In the genomic region with DNA sequence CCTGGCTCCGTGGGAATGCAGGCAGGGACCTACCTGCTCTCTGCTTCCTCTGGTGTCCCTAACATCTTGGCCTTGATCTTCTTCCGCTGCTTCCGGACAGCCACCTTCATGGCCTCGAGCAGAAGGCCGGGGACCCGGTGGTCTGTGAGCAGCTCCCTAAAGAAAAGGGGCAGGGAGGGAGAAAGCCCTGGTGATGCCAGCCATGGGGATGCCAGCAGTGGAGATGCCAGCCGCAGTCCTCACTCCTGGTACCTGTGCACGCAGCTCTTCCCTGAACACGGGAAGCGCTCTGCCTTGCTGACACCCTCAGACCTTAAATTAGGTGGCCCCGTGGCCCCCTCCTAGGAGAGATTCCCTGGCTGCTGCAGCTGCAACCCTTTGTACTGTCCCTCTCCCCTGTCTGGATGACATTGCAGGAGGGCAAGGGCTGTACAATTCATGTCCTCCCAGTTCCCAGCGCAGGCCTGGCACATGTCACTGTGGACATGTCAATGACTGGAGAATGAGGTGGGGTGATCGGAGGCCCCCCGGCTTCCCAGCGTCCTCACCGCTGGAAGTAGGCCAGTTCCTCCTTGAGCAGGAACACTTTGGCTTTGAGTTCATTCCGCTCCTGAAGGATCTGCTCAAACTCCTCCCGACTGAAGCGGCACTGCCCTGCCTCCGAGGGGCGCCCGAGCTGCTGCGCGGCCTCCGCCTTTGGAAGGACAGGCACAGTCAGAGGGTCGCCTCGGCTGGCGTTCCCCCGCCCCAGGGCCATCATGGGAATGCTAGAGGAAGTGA, we compare ENCODE assay signal across 9 cellular contexts. TPM values are rescaled to one million over a fixed set of nuclear protein-coding genes. Genes with fewer than 3 reads are reported as not detected.
DNase-seq lines count a peak whose midpoint lies in the region; ATAC-seq and TF ChIP-seq lines count a peak whose summit lies in the region.
"Had no signal": no experiment of that assay in that cellular context is flagged by ENCODE, and none has a peak within 500 bp of the region (broad histone marks: within the 10 kb centered on the region; RNA-seq: fewer than 3 reads in every experiment).

No MANE protein-coding gene starts in this region.

- peaks cover 30% of the 10 kb centered on the region for H3K4me1 ChIP-seq in psoas muscle

- peak overlapping the region; percentile 95 for H3K27ac ChIP-seq in 22Rv1
- H3K27ac ChIP-seq in psoas muscle: peak overlapping the region; percentile 100
- H3K27ac ChIP-seq: foreskin keratinocyte had no signal

- no peak for TF ChIP-seq CTCF in 22Rv1 (IDR thresholded peaks at IDR 0.05)
- no peak for TF ChIP-seq CTCF in psoas muscle (IDR thresholded peaks at IDR 0.05)
- no peak for TF ChIP-seq CTCF in omental fat pad (IDR thresholded peaks at IDR 0.05)

- DNase-seq in UCSD-AML1 (lab: John Stamatoyannopoulos, UW; ENCODE audit: unreplicated experiment) (peak; percentile 80), globus pallidus (ENCODE audit: low spot score) (peak; percentile 45), psoas muscle (peak; percentile 59 to 67), SIG-M5 (lab: John Stamatoyannopoulos, UW) (no peak), omental fat pad (ENCODE audit: low spot score) (no peak), cerebellum (ENCODE audit: low spot score) (no peak)

- intact Hi-C loops in psoas muscle (cut with DNase I): loop anchor here in 1 of 2 donors (5.0 kb wide), 1 partner anchor 71 kb away; no protein-coding TSS in a partner anchor

- ATAC-seq in GM19467 (IDR thresholded peaks at IDR 0.05; ENCODE audit: unreplicated experiment) (peak; percentile 2), psoas muscle (peak; percentile 4 to 19 (median 13)), omental fat pad (ENCODE audit: low FRiP score) (no peak)

- peak overlapping the region; percentile 64 for H3K4me3 ChIP-seq in psoas muscle

- no peaks in the 10 kb centered on the region for H3K27me3 ChIP-seq in psoas muscle (ENCODE audit: insufficient read depth in 3 of 3, low read length in 2 of 3)
- H3K27me3 ChIP-seq: foreskin keratinocyte had no signal

- peaks cover 0 to 57% of the 10 kb centered on the region in 2 donors for H3K36me3 ChIP-seq in psoas muscle (ENCODE audit: insufficient read depth in 1 of 2, low read depth in 1 of 2)

- WGBS in psoas muscle, 3 donors: 26 to 38% (median 30%) methylated on average over 29 of the region's 29 CpGs

- no peaks in the 10 kb centered on the region for H3K9me3 ChIP-seq in psoas muscle

RNA-seq across cellular contexts. Expression of gene RILP, which starts 1.7 kb away (rescaled TPM):
- 10 to 100 TPM; 23.3 to 44.5 (median 29.8) TPM for total RNA-seq in psoas muscle
- polyA plus RNA-seq in psoas muscle: 10 to 100 TPM; 26.8 to 49.9 (median 39.1) TPM
- 10 to 100 TPM; 26.5 to 60.5 (median 35.6) TPM for total RNA-seq in omental fat pad
- 2.4 TPM for total RNA-seq in cerebellum

RNA-seq across cellular contexts. Expression of gene SCARF1, which starts 2.5 kb away (rescaled TPM):
- total RNA-seq in psoas muscle (1 to 10 TPM; 5.2 to 8.9 (median 6.4) TPM), omental fat pad (10 to 100 TPM in 3 of 4 donors, 1 to 10 TPM in 1; 7.2 to 43.0 (median 18.8) TPM), cerebellum (3.4 TPM)
- 1 to 10 TPM; 2.0 to 4.9 (median 4.1) TPM for polyA plus RNA-seq in psoas muscle
- total RNA-seq: foreskin keratinocyte had no signal

RNA-seq across cellular contexts. Expression of gene SLC43A2, which starts 19.4 kb away (rescaled TPM):
- total RNA-seq in psoas muscle (10 to 100 TPM; 10.1 to 70.5 (median 30.0) TPM), omental fat pad (10 to 100 TPM; 21.0 to 39.9 (median 23.1) TPM), cerebellum (18.0 TPM)
- polyA plus RNA-seq in psoas muscle: 10 to 100 TPM in 2 of 3 donors, 1 to 10 TPM in 1; 9.5 to 21.7 (median 19.0) TPM

RNA-seq across cellular contexts. Expression of gene PRPF8, which starts 36.7 kb away (rescaled TPM):
- total RNA-seq in psoas muscle (100 to 1,000 TPM; 218 to 305 (median 223) TPM), omental fat pad (100 to 1,000 TPM; 146 to 215 (median 183) TPM), cerebellum (128 TPM)
- polyA plus RNA-seq in psoas muscle: 100 to 1,000 TPM in 1 of 3 donors, 10 to 100 TPM in 2; 84.8 to 138 (median 90.2) TPM

Comparison
In these comparisons a context has a peak if more than half of its experiments do, and no peak if none do; other contexts are left out.
1. DNase-seq: peak in UCSD-AML1 (single experiment), globus pallidus (single experiment) and psoas muscle (2 of 2); none in SIG-M5 (single experiment), omental fat pad (single experiment) and cerebellum (single experiment).